In genomic region chr1:92833840-92834239, GRCh38 we compare ENCODE assay signal across 9 cellular contexts. TPM values are rescaled to one million over a fixed set of nuclear protein-coding genes. Genes with fewer than 3 reads are reported as not detected.
DNase-seq lines count a peak whose midpoint lies in the region; ATAC-seq, FAIRE-seq and TF ChIP-seq lines count a peak whose summit lies in the region.
"Had no signal": no experiment of that assay in that cellular context is flagged by ENCODE, and none has a peak within 500 bp of the region (broad histone marks: within the 10 kb centered on the region; RNA-seq: fewer than 3 reads in every experiment).

No MANE protein-coding gene starts in this region.

- no peaks in the 10 kb centered on the region for H3K27me3 ChIP-seq in keratinocyte (ENCODE audit: control insufficient read depth, extremely low read depth, insufficient read depth, low read length)
- H3K27me3 ChIP-seq in thymus (ENCODE audit: control insufficient read depth, insufficient read depth), result no peaks in the 10 kb centered on the region
- H3K27me3 ChIP-seq in adrenal gland, result no peaks in the 10 kb centered on the region

- H3K9ac ChIP-seq in keratinocyte (ENCODE audit: control insufficient read depth, extremely low read depth, insufficient read depth, low read length), result peak overlapping the region; percentile 100

- peak overlapping the region; percentile 98 for H3K27ac ChIP-seq in keratinocyte (ENCODE audit: control insufficient read depth, insufficient read depth, low read length)
- H3K27ac ChIP-seq in thymus (ENCODE audit: low read depth), result peak overlapping the region; percentile 5
- H3K27ac ChIP-seq in adrenal gland, result peak overlapping the region in 2 of 5 donors; percentile 24 to 90

- H3K36me3 ChIP-seq in keratinocyte (ENCODE audit: control insufficient read depth in 2 of 2, extremely low read depth in 1 of 2, insufficient read depth in 2 of 2, low read length in 2 of 2) (peaks cover 16 to 20% of the 10 kb centered on the region in 2 experiments), thymus (ENCODE audit: control insufficient read depth, insufficient read depth) (peaks cover 14% of the 10 kb centered on the region), adrenal gland (replicated peaks in 1 of 2) (peaks cover 0 to 48% of the 10 kb centered on the region in 2 donors)

- H3K79me2 ChIP-seq in keratinocyte (ENCODE audit: control insufficient read depth, insufficient read depth, low read length), result peaks cover 70% of the 10 kb centered on the region

- peak overlapping the region; percentile 98 to 100 (median 99) for H3K4me3 ChIP-seq in keratinocyte (ENCODE audit: control insufficient read depth in 2 of 3, extremely low read depth in 1 of 3, insufficient read depth in 2 of 3, low read depth in 1 of 3, low read length in 3 of 3)
- H3K4me3 ChIP-seq in thymus (ENCODE audit: low read length), result no peak overlapping the region
- H3K4me3 ChIP-seq in adrenal gland, result peak overlapping the region in 1 of 4 donors; percentile 72

- WGBS in thymus, result 88% methylated on average over 5 of the region's 5 CpGs
- WGBS in adrenal gland, 4 donors, result 59 to 67% (median 62%) methylated on average over 4 to 5 of the region's 5 CpGs

- H3K9me3 Mint-ChIP-seq in activated T-cell treated with anti-CD3 and anti-CD28 coated beads, Interleukin-2, amount 50 U/mL, for 4 hours, result no peaks in the 10 kb centered on the region
- H3K9me3 Mint-ChIP-seq in activated naive CD4-positive, alpha-beta T cell treated with anti-CD3 and anti-CD28 coated beads, Interleukin-2, amount 10 ng/mL, durations not matched to agents 7 days and 5 days, result no peaks in the 10 kb centered on the region

- TF ChIP-seq POLR2A in adrenal gland (IDR thresholded peaks at IDR 0.05), result no peak

- H3K9me3 ChIP-seq in keratinocyte (ENCODE audit: control insufficient read depth, low read depth, low read length) (no peaks in the 10 kb centered on the region), thymus (ENCODE audit: control insufficient read depth) (no peaks in the 10 kb centered on the region), adrenal gland (replicated peaks in 1 of 3) (no peaks in the 10 kb centered on the region)

- H3K36me3 Mint-ChIP-seq in activated T-cell treated with anti-CD3 and anti-CD28 coated beads, Interleukin-2, amount 50 U/mL, for 4 hours (ENCODE audit: insufficient read depth), result peaks cover 68% of the 10 kb centered on the region
- peaks cover 64% of the 10 kb centered on the region for H3K36me3 Mint-ChIP-seq in activated naive CD4-positive, alpha-beta T cell treated with anti-CD3 and anti-CD28 coated beads, Interleukin-2, amount 10 ng/mL, durations not matched to agents 7 days and 5 days

- TF ChIP-seq CTCF in keratinocyte (optimal IDR thresholded peaks at IDR 0.05 in 1 of 3, IDR thresholded peaks at IDR 0.05 in 1 of 3, conservative IDR thresholded peaks at IDR 0.05 in 1 of 3; ENCODE audit: extremely low read depth in 1 of 3, insufficient read depth in 2 of 3, low read length in 3 of 3), result no peak
- no peak for TF ChIP-seq CTCF in adrenal gland (IDR thresholded peaks at IDR 0.05)

- FAIRE-seq in keratinocyte (lab: Jason Lieb, UNC), result no peak
- FAIRE-seq: D721Med had no signal

- peak overlapping the region; percentile 92 for H3K27ac Mint-ChIP-seq in activated naive CD4-positive, alpha-beta T cell treated with anti-CD3 and anti-CD28 coated beads, Interleukin-2, amount 10 ng/mL, durations not matched to agents 7 days and 5 days

- H2AFZ ChIP-seq in keratinocyte (ENCODE audit: control insufficient read depth, low read length), result no peak overlapping the region

- peak overlapping the region; percentile 94 for H3K4me3 Mint-ChIP-seq in activated T-cell treated with anti-CD3 and anti-CD28 coated beads, Interleukin-2, amount 50 U/mL, for 4 hours
- peak overlapping the region; percentile 84 for H3K4me3 Mint-ChIP-seq in activated naive CD4-positive, alpha-beta T cell treated with anti-CD3 and anti-CD28 coated beads, Interleukin-2, amount 10 ng/mL, durations not matched to agents 7 days and 5 days

- no peak for ATAC-seq in activated T-cell treated with anti-CD3 and anti-CD28 coated beads, Interleukin-2, amount 50 U/mL, for 4 hours

- no peak for DNase-seq in activated T-cell treated with anti-CD3 and anti-CD28 coated beads, Interleukin-2, amount 50 U/mL, for 4 hours
- no peak for DNase-seq in activated T-cell treated with anti-CD3 and anti-CD28 coated beads, Interleukin-2, amount 50 U/mL, for 1 hour
- DNase-seq in activated naive CD4-positive, alpha-beta T cell treated with anti-CD3 and anti-CD28 coated beads, Interleukin-2, amount 10 ng/mL, durations not matched to agents 7 days and 5 days, result peak; percentile 21
- no peak for DNase-seq in keratinocyte (ENCODE audit: low read depth, low spot score)
- DNase-seq in NCI-H226, result no peak
- DNase-seq in NCI-H2171 treated with DMSO at 0.1 percent for 48 hours (lab: John Stamatoyannopoulos, UW), result no peak
- DNase-seq in adrenal gland, result no peak

- peaks cover 52% of the 10 kb centered on the region for H3K4me1 Mint-ChIP-seq in activated T-cell treated with anti-CD3 and anti-CD28 coated beads, Interleukin-2, amount 50 U/mL, for 4 hours (ENCODE audit: low read depth)
- peaks cover 63% of the 10 kb centered on the region for H3K4me1 Mint-ChIP-seq in activated naive CD4-positive, alpha-beta T cell treated with anti-CD3 and anti-CD28 coated beads, Interleukin-2, amount 10 ng/mL, durations not matched to agents 7 days and 5 days

- H3K9me1 ChIP-seq in keratinocyte (ENCODE audit: control insufficient read depth, extremely low read depth, insufficient read depth, low read length), result no peaks in the 10 kb centered on the region

- H3K27me3 Mint-ChIP-seq in activated T-cell treated with anti-CD3 and anti-CD28 coated beads, Interleukin-2, amount 50 U/mL, for 4 hours (ENCODE audit: low read depth), result no peaks in the 10 kb centered on the region
- peaks cover 5% of the 10 kb centered on the region for H3K27me3 Mint-ChIP-seq in activated naive CD4-positive, alpha-beta T cell treated with anti-CD3 and anti-CD28 coated beads, Interleukin-2, amount 10 ng/mL, durations not matched to agents 7 days and 5 days

- CTCF ChIA-PET in activated naive CD4-positive, alpha-beta T cell treated with anti-CD3 and anti-CD28 coated beads, Interleukin-2, amount 10 ng/mL, durations not matched to agents 7 days and 5 days (lab: Charles Lee), result interaction anchor here (0.8 to 1.3 kb wide), 2 partner anchors 25 to 160 kb away, joined by 3 to 4 read pairs; no protein-coding TSS in a partner anchor

- intact Hi-C loops in adrenal gland (cut with DNase I), result no loop called here

- H3K4me1 ChIP-seq in keratinocyte (ENCODE audit: control insufficient read depth, extremely low read depth, insufficient read depth, low read length) (peaks cover 24% of the 10 kb centered on the region), thymus (ENCODE audit: control insufficient read depth, insufficient read depth, low read length) (peaks cover 9% of the 10 kb centered on the region), adrenal gland (replicated peaks in 1 of 2) (peaks cover 25 to 52% of the 10 kb centered on the region in 2 donors)

- peak overlapping the region; percentile 90 for H3K4me2 ChIP-seq in keratinocyte (ENCODE audit: control insufficient read depth, extremely low read depth, insufficient read depth, low read depth, low read length)

- dilution Hi-C loops in keratinocyte (cut with MboI; ENCODE audit: extremely low pct_ligation_motif_present, low sequenced_read_pairs), result no loop called here

- H4K20me1 ChIP-seq in keratinocyte (ENCODE audit: control insufficient read depth, extremely low read depth, insufficient read depth, low read length), result peaks cover 32% of the 10 kb centered on the region

RNA-seq across cellular contexts. Expression of gene RPL5, which starts 2.0 kb away (rescaled TPM):
- 1,000 to 10,000 TPM; 1,884 to 1,929 (median 1,900) TPM for total RNA-seq in activated T-cell treated with anti-CD3 and anti-CD28 coated beads, Interleukin-2, amount 50 U/mL, for 4 hours
- polyA plus RNA-seq in keratinocyte (1,742 to 2,236 TPM (median 1,934 TPM) in 3 replicates), thymus (2,759 TPM), adrenal gland (1,000 to 10,000 TPM; 1,376 to 5,145 (median 2,079) TPM)
- polyA plus RNA-seq in keratinocyte (2011; ENCODE audit: low read depth), result 3,127 TPM
- 1,592 and 2,141 TPM in 2 replicates for polyA plus RNA-seq in keratinocyte (2011; cell fraction: cytosol; rRNA removed)
- polyA plus RNA-seq in keratinocyte (2011; cell fraction: nucleus; rRNA removed), result 469 and 669 TPM in 2 replicates
- polyA plus RNA-seq in keratinocyte (2012; ENCODE audit: low replicate concordance), result 2,418 and 2,706 TPM in 2 replicates
- polyA minus RNA-seq in keratinocyte, result 874 to 1,241 TPM (median 1,194 TPM) in 3 replicates
- 704 TPM for polyA minus RNA-seq in keratinocyte (2011; cell fraction: cytosol; rRNA and poly(A)+ RNA removed)
- polyA minus RNA-seq in keratinocyte (2011; cell fraction: nucleus; rRNA and poly(A)+ RNA removed), result 151 and 221 TPM in 2 replicates
- 1,000 to 10,000 TPM in 4 of 8 donors, 100 to 1,000 TPM in 4; 659 to 1,700 (median 996) TPM for total RNA-seq in adrenal gland

RNA-seq across cellular contexts. Expression of gene EVI5, which starts 48.9 kb away (rescaled TPM):
- total RNA-seq in activated T-cell treated with anti-CD3 and anti-CD28 coated beads, Interleukin-2, amount 50 U/mL, for 4 hours, result 10 to 100 TPM; 28.7 to 32.9 (median 29.8) TPM
- 11.2 to 25.4 TPM (median 23.2 TPM) in 3 replicates for polyA plus RNA-seq in keratinocyte
- polyA plus RNA-seq in keratinocyte (2011; ENCODE audit: low read depth), result 231 TPM
- 12.5 and 18.7 TPM in 2 replicates for polyA plus RNA-seq in keratinocyte (2011; cell fraction: cytosol; rRNA removed)
- 17.6 and 22.9 TPM in 2 replicates for polyA plus RNA-seq in keratinocyte (2011; cell fraction: nucleus; rRNA removed)
- polyA plus RNA-seq in keratinocyte (2012; ENCODE audit: low replicate concordance), result 8.4 and 23.4 TPM in 2 replicates
- 7.9 to 28.7 TPM (median 10.5 TPM) in 3 replicates for polyA minus RNA-seq in keratinocyte
- 54.3 TPM for polyA minus RNA-seq in keratinocyte (2011; cell fraction: cytosol; rRNA and poly(A)+ RNA removed)
- 36.1 and 68.0 TPM in 2 replicates for polyA minus RNA-seq in keratinocyte (2011; cell fraction: nucleus; rRNA and poly(A)+ RNA removed)
- polyA plus RNA-seq in thymus, result 2.8 TPM
- total RNA-seq in adrenal gland, result 10 to 100 TPM; 33.0 to 63.1 (median 47.5) TPM
- 10 to 100 TPM in 1 of 3 donors, 1 to 10 TPM in 2; 3.6 to 16.4 (median 8.8) TPM for polyA plus RNA-seq in adrenal gland
